Comparison of ENCODE assay signal across 16 cellular contexts in the genomic region with DNA sequence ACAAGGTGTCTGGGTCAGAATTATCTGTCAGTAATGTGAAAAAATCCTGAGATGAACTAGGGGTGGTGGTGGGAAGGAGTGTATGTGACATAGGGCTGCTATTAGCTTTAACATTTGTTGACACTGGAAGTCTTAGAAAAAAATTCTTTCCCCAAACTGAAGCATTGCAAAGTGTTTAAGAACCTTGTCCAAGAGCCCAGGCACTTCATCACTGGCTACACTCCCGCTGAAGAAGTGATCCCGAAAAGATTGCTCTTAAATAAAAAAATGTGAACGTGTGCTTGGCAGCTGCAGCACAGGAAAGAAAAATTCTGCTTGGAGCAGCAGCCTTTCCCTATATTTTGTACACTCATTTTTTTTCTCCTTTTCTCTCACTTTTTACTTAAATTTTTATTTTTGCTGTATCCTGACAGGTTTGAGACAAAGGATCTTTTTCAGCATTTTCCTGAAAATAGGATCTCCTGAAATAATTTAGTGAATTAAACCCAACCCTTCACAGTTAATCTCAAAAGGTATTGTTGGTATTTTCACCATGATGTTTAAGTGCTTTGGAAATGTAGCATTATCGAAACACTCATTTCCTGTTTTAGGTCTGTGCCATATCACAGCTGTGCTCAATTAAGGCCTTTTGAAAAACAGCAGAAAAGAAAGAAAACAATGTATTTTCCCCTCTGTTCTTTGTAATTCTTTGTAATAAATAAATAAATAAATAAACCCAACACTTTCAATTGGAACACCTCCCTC.
A peak's percentile ranks its signal among the peaks of the same experiment; 100 is the strongest.
DNase-seq lines count a peak whose midpoint lies in the region; ATAC-seq lines count a peak whose summit lies in the region.
"Had no signal": no experiment of that assay in that cellular context is flagged by ENCODE, and none has a peak within 500 bp of the region (broad histone marks: within the 10 kb centered on the region; RNA-seq: fewer than 3 reads in every experiment).

No MANE protein-coding gene starts in this region.

- DNase-seq in NCI-H1436 (lab: John Stamatoyannopoulos, UW) (peak; percentile 4), NCI-H1436 treated with DMSO at 0.1 percent for 48 hours (lab: John Stamatoyannopoulos, UW) (no peak), amniotic epithelial cell (ENCODE audit: low read depth) (peak; percentile 3), hepatic stellate cell (ENCODE audit: low spot score) (peak; percentile 9), GDM1 (lab: John Stamatoyannopoulos, UW) (no peak)
- DNase-seq: activated CD4-positive, CD25-positive, alpha-beta regulatory T cell treated with anti-CD3 and anti-CD28 coated beads, Interleukin-2, amount 50 U/mL, for 72 hours; cerebellar nuclear complex; GF-D8; left cardiac atrium; NCI-H2107; spleen; stimulated activated naive CD4-positive, alpha-beta T cell treated with Interleukin-2 at 50 U/mL for 16 hours had no signal

- no peak for ATAC-seq in GM21381 (IDR thresholded peaks at IDR 0.05; ENCODE audit: unreplicated experiment)
- no peak for ATAC-seq in GM18907 (IDR thresholded peaks at IDR 0.05; ENCODE audit: unreplicated experiment)
- no peak for ATAC-seq in GM21447 (IDR thresholded peaks at IDR 0.05; ENCODE audit: unreplicated experiment)
- ATAC-seq: Right ventricle myocardium inferior had no signal

Comparison
In these comparisons a context has a peak if more than half of its experiments do, and no peak if none do; other contexts are left out.
1. DNase-seq: peak in NCI-H1436 (single experiment), amniotic epithelial cell (single experiment) and hepatic stellate cell (single experiment); none in NCI-H1436 treated with DMSO at 0.1 percent for 48 hours (single experiment) and GDM1 (single experiment).